ENCODE assay signal across 9 cellular contexts in genomic region chr2:150484006-150484405, GRCh38. TPM values are rescaled to one million over a fixed set of nuclear protein-coding genes. Genes with fewer than 3 reads are reported as not detected.
A peak's percentile ranks its signal among the peaks of the same experiment; 100 is the strongest.
DNase-seq lines count a peak whose midpoint lies in the region; ATAC-seq and TF ChIP-seq lines count a peak whose summit lies in the region.
"Had no signal": no experiment of that assay in that cellular context is flagged by ENCODE, and none has a peak within 500 bp of the region (broad histone marks: within the 10 kb centered on the region; RNA-seq: fewer than 3 reads in every experiment).

No MANE protein-coding gene starts in this region.

- no peak for TF ChIP-seq POLR2A in testis (IDR thresholded peaks at IDR 0.05)

- intact Hi-C loops in testis (cut with DNase I; ENCODE audit: low total_unique reads): loop anchor here (10.0 kb wide), 1 partner anchor 679 kb away; no protein-coding TSS in a partner anchor

- TF ChIP-seq CTCF in RWPE2 (IDR thresholded peaks at IDR 0.05; ENCODE audit: poor library complexity, severe bottlenecking): no peak
- no peak for TF ChIP-seq CTCF in fibroblast of villous mesenchyme (IDR thresholded peaks at IDR 0.05; ENCODE audit: insufficient read depth, low read depth, low read length)
- no peak for TF ChIP-seq CTCF in retinal pigment epithelial cell (conservative IDR thresholded peaks at IDR 0.05; ENCODE audit: low read depth, low read length)
- TF ChIP-seq CTCF in testis (IDR thresholded peaks at IDR 0.05): no peak

- H3K4me3 ChIP-seq in RWPE2 (ENCODE audit: severe bottlenecking): peak overlapping the region; percentile 59
- peak overlapping the region; percentile 100 for H3K4me3 ChIP-seq in fibroblast of villous mesenchyme (ENCODE audit: low read depth, low read length)
- peak overlapping the region; percentile 99 for H3K4me3 ChIP-seq in retinal pigment epithelial cell (ENCODE audit: low read length)
- no peak overlapping the region for H3K4me3 ChIP-seq in testis

- H3K36me3 ChIP-seq in ES-I3 (ENCODE audit: insufficient read depth, low read length) (peaks cover 22% of the 10 kb centered on the region), RWPE2 (ENCODE audit: low read depth) (peaks cover 76% of the 10 kb centered on the region), testis (ENCODE audit: low read depth, missing control alignments) (no peaks in the 10 kb centered on the region)

- H3K4me1 ChIP-seq in ES-I3 (ENCODE audit: insufficient read depth, low read length): peaks cover 47% of the 10 kb centered on the region
- H3K4me1 ChIP-seq in RWPE2 (ENCODE audit: insufficient read depth, poor library complexity, severe bottlenecking): peaks cover 55% of the 10 kb centered on the region
- peaks cover 4% of the 10 kb centered on the region for H3K4me1 ChIP-seq in testis

- H3K9me3 ChIP-seq in ES-I3 (ENCODE audit: control insufficient read depth, insufficient read depth, low read length): no peaks in the 10 kb centered on the region
- H3K9me3 ChIP-seq in RWPE2 (ENCODE audit: severe bottlenecking): no peaks in the 10 kb centered on the region
- H3K9me3 ChIP-seq in testis: no peaks in the 10 kb centered on the region

- ATAC-seq in RWPE2 (ENCODE audit: low read depth) (0 out of 3 replicates have a peak, but pooled peaks have one; percentile 1), HG02885 (IDR thresholded peaks at IDR 0.05; ENCODE audit: poor library complexity, unreplicated experiment) (no peak)

- H3K9ac ChIP-seq in ES-I3 (ENCODE audit: low read depth, low read length): peak overlapping the region; percentile 91; the same call in 1 of the 2 replicates

- 76 to 87% methylated on average over 3 of the region's 3 CpGs for WGBS in testis, 2 donors

- H3K27ac ChIP-seq in RWPE2 (ENCODE audit: poor library complexity, severe bottlenecking): peak overlapping the region; percentile 99
- no peak overlapping the region for H3K27ac ChIP-seq in testis

- H3K27me3 ChIP-seq in RWPE2 (ENCODE audit: insufficient read depth, poor library complexity, severe bottlenecking) (no peaks in the 10 kb centered on the region), testis (no peaks in the 10 kb centered on the region)

- DNase-seq in RWPE2 (ENCODE audit: low spot score): no peak
- DNase-seq in fibroblast of villous mesenchyme (ENCODE audit: low read depth): peak; percentile 26
- no peak for DNase-seq in retinal pigment epithelial cell (ENCODE audit: low read depth)
- DNase-seq in NCI-H510A (lab: John Stamatoyannopoulos, UW): no peak
- DNase-seq in activated CD8-positive, alpha-beta memory T cell treated with anti-CD3 and anti-CD28 coated beads, Interleukin-2, amount 50 U/mL, for 4 hours: no peak
- DNase-seq in testis: no peak
- DNase-seq: DMS153 had no signal

RNA-seq across cellular contexts. Expression of gene RND3, which starts 3.5 kb away (rescaled TPM):
- total RNA-seq in fibroblast of villous mesenchyme (635 and 1,266 TPM in 2 replicates), testis (10 to 100 TPM in 1 of 2 donors, 1 to 10 TPM in 1; 8.0 to 10.2 TPM)
- polyA plus RNA-seq in testis (ENCODE audit: insufficient read depth, low read depth, low replicate concordance): 5.0 TPM

Comparison
In these comparisons a context has a peak if more than half of its experiments do, and no peak if none do; other contexts are left out.
1. H3K4me3 ChIP-seq: peak in RWPE2 (single experiment), fibroblast of villous mesenchyme (single experiment) and retinal pigment epithelial cell (single experiment); none in testis (0 of 2).
2. RNA of gene RND3, which starts 3.5 kb away (total RNA-seq): 635 to 1,266 TPM in fibroblast of villous mesenchyme; 8.0 to 10.2 TPM in testis; every median in the first group is over 10 times any median in the second.